In the genomic region with DNA sequence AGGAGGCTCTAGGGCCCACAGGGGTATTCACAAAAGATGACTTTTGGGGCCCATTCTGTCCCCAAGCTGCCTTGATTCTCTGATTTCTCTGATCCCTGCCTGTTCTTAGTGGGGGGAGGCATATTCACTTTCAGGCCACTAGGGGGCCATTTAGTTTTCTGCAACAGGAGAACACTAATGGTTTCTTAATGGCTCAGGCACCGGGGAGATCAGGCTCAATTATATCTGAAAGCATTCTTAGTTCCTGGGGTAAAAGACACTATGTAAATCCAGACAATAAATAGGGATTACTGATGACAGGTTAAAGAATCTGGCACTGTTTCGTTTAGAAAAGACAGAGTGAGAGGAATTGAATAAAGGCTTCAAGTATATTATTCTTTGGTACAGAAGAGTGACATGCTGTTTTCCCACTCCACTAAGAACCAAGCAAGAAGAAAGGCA, we compare ENCODE assay signal across 8 cellular contexts. TPM values are rescaled to one million over a fixed set of nuclear protein-coding genes. Genes with fewer than 3 reads are reported as not detected.
A peak's percentile ranks its signal among the peaks of the same experiment; 100 is the strongest.
DNase-seq lines count a peak whose midpoint lies in the region; ATAC-seq and TF ChIP-seq lines count a peak whose summit lies in the region.

No MANE protein-coding gene starts in this region.

- 0% methylated on average over 2 of the region's 2 CpGs for WGBS in upper lobe of left lung, 2 donors

- no peaks in the 10 kb centered on the region for H3K9me3 ChIP-seq in upper lobe of left lung

- peaks cover 23 to 29% of the 10 kb centered on the region in 2 donors for H3K4me1 Mint-ChIP-seq in effector memory CD8-positive, alpha-beta T cell (ENCODE audit: low read depth in 2 of 2)

- no peaks in the 10 kb centered on the region for H3K9me3 Mint-ChIP-seq in effector memory CD8-positive, alpha-beta T cell

- peaks cover 2% of the 10 kb centered on the region for H3K36me3 Mint-ChIP-seq in effector memory CD8-positive, alpha-beta T cell (ENCODE audit: insufficient read depth)

- H3K4me3 Mint-ChIP-seq in effector memory CD8-positive, alpha-beta T cell, result peak overlapping the region; percentile 36 to 45

- H3K4me1 ChIP-seq in upper lobe of left lung, result peaks cover 18 to 34% (median 19%) of the 10 kb centered on the region in 4 donors

- ATAC-seq in effector memory CD8-positive, alpha-beta T cell (replicated peaks), result peak; percentile 19
- ATAC-seq in upper lobe of left lung (ENCODE audit: low FRiP score in 2 of 2), result peak; percentile 60 to 61
- ATAC-seq in HG03135 (IDR thresholded peaks at IDR 0.05; ENCODE audit: unreplicated experiment), result no peak

- H3K27ac Mint-ChIP-seq in effector memory CD8-positive, alpha-beta T cell, result no peak overlapping the region

- TF ChIP-seq CTCF in upper lobe of left lung (IDR thresholded peaks at IDR 0.05), result peak; percentile 65 to 91 (median 84)

- DNase-seq in Ammon's horn (ENCODE audit: low spot score), result peak; percentile 77
- peak; percentile 60 for DNase-seq in GM19240 (ENCODE audit: insufficient read length, low spot score)
- DNase-seq in NCI-H345 treated with DMSO at 0.1 percent for 48 hours (lab: John Stamatoyannopoulos, UW; ENCODE audit: unreplicated experiment), result peak; percentile 48
- DNase-seq in activated CD4-positive, alpha-beta T cell treated with anti-CD3 and anti-CD28 coated beads for 4 hours, result peak; percentile 48 to 60
- peak; percentile 49 to 55 (median 52) for DNase-seq in effector memory CD8-positive, alpha-beta T cell
- peak; percentile 46 for DNase-seq in middle frontal gyrus (ENCODE audit: extremely low spot score, low spot score)
- peak in 1 of 2 donors; percentile 69 for DNase-seq in upper lobe of left lung

- no peaks in the 10 kb centered on the region for H3K27me3 ChIP-seq in upper lobe of left lung

- H3K4me3 ChIP-seq in upper lobe of left lung, result no peak overlapping the region

- peaks cover 0 to 18% of the 10 kb centered on the region in 2 donors for H3K27me3 Mint-ChIP-seq in effector memory CD8-positive, alpha-beta T cell

- TF ChIP-seq POLR2A in upper lobe of left lung (IDR thresholded peaks at IDR 0.05), result no peak

- H3K27ac ChIP-seq in upper lobe of left lung, result no peak overlapping the region

- TF ChIP-seq EP300 in upper lobe of left lung (IDR thresholded peaks at IDR 0.05), result no peak

- H3K36me3 ChIP-seq in upper lobe of left lung, result no peaks in the 10 kb centered on the region

RNA-seq across cellular contexts. Expression of a gene that starts 2.5 kb away (rescaled TPM):
- 10 to 100 TPM; 15.7 to 36.2 (median 25.6) TPM for total RNA-seq in upper lobe of left lung

RNA-seq across cellular contexts. Expression of a gene that starts 13.2 kb away (rescaled TPM):
- 100 to 1,000 TPM in 2 of 6 donors, 10 to 100 TPM in 4; 26.9 to 170 (median 85.7) TPM for total RNA-seq in upper lobe of left lung

RNA-seq across cellular contexts. Expression of a gene that starts 19.8 kb away (rescaled TPM):
- total RNA-seq in upper lobe of left lung, result 100 to 1,000 TPM in 1 of 6 donors, 10 to 100 TPM in 5; 15.5 to 140 (median 68.1) TPM

RNA-seq across cellular contexts. Expression of a gene that starts 29.9 kb away (rescaled TPM):
- total RNA-seq in upper lobe of left lung, result under 1 TPM in 1 of 6 donors, not detected in 5; 0.67 TPM

RNA-seq across cellular contexts. Expression of a gene that starts 37.1 kb away (rescaled TPM):
- total RNA-seq in upper lobe of left lung, result 1 to 10 TPM in 2 of 6 donors, under 1 TPM in 4; under 0.01 to 3.5 (median 0.13) TPM
